In the genomic region with DNA sequence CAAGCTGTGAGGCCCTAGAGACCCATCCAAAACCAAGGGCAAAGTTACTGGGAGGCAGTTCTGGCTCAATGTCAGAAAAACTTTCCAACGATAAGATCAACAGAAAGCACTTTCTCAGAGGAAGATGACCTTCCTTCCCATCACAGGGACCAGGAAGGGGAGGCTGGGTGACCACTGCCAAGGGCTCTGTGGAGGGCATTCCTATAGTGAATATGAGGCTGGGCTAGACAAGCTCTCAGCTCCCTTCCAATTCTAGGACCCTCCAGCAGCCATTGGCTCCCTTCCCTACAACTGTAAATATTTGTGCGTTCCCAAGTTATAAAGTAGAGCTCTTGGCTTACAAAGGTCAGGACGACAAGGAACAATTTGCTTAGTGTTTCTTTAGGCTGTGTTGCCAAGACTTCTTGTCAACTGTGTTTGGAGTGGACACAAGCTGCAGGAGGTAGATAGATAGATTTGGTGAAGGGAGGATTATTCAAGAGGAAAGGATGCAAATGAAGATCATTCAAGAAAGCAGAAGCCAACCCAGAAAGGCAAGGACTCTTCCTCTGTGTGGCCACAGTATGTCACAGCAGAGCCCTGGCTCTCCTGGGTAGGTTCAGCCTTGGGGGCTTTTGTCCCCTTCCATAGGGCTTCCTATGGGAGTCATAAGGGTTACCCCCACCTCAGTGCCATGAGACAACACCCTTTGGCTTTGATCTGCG, we compare ENCODE assay signal across 1 cellular context.
TF ChIP-seq lines count a peak whose summit lies in the region.

No MANE protein-coding gene starts in this region.

TF ChIP-seq in WTC11, 78 proteins besides CTCF, POLR2A, EP300 and RAD21 (continued from another document):
- no peak for TF ChIP-seq STAT6 (CRISPR knock-in tag; conservative IDR thresholded peaks at IDR 0.05; ENCODE audit: low read depth)
- TF ChIP-seq ZNF423 (CRISPR knock-in tag; IDR thresholded peaks at IDR 0.05): no peak
- TF ChIP-seq, protein P1, sequence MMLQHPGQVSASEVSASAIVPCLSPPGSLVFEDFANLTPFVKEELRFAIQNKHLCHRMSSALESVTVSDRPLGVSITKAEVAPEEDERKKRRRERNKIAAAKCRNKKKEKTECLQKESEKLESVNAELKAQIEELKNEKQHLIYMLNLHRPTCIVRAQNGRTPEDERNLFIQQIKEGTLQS (CRISPR knock-in tag; conservative IDR thresholded peaks at IDR 0.05): no peak
- no peak for TF ChIP-seq IRF1 (CRISPR knock-in tag; IDR thresholded peaks at IDR 0.05)
- TF ChIP-seq MXD4 (CRISPR knock-in tag; IDR thresholded peaks at IDR 0.05; ENCODE audit: borderline replicate concordance): no peak
- TF ChIP-seq GRHL2 (CRISPR knock-in tag; IDR thresholded peaks at IDR 0.05; ENCODE audit: insufficient replicate concordance, severe bottlenecking): no peak
- no peak for TF ChIP-seq TEAD1 (CRISPR knock-in tag; IDR thresholded peaks at IDR 0.05)
- TF ChIP-seq, protein P2, sequence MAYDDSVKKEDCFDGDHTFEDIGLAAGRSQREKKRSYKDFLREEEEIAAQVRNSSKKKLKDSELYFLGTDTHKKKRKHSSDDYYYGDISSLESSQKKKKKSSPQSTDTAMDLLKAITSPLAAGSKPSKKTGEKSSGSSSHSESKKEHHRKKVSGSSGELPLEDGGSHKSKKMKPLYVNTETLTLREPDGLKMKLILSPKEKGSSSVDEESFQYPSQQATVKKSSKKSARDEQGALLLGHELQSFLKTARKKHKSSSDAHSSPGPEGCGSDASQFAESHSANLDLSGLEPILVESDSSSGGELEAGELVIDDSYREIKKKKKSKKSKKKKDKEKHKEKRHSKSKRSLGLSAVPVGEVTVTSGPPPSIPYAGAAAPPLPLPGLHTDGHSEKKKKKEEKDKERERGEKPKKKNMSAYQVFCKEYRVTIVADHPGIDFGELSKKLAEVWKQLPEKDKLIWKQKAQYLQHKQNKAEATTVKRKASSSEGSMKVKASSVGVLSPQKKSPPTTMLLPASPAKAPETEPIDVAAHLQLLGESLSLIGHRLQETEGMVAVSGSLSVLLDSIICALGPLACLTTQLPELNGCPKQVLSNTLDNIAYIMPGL (CRISPR knock-in tag; IDR thresholded peaks at IDR 0.05): no peak
- no peak for TF ChIP-seq GABPB1 (CRISPR knock-in tag; IDR thresholded peaks at IDR 0.05)
- TF ChIP-seq ZNF121 (CRISPR knock-in tag; IDR thresholded peaks at IDR 0.05): no peak
TF ChIP-seq in WTC11: peak in this region for 0.
